Comparison of ENCODE assay signal across 1 cellular context in the genomic region with DNA sequence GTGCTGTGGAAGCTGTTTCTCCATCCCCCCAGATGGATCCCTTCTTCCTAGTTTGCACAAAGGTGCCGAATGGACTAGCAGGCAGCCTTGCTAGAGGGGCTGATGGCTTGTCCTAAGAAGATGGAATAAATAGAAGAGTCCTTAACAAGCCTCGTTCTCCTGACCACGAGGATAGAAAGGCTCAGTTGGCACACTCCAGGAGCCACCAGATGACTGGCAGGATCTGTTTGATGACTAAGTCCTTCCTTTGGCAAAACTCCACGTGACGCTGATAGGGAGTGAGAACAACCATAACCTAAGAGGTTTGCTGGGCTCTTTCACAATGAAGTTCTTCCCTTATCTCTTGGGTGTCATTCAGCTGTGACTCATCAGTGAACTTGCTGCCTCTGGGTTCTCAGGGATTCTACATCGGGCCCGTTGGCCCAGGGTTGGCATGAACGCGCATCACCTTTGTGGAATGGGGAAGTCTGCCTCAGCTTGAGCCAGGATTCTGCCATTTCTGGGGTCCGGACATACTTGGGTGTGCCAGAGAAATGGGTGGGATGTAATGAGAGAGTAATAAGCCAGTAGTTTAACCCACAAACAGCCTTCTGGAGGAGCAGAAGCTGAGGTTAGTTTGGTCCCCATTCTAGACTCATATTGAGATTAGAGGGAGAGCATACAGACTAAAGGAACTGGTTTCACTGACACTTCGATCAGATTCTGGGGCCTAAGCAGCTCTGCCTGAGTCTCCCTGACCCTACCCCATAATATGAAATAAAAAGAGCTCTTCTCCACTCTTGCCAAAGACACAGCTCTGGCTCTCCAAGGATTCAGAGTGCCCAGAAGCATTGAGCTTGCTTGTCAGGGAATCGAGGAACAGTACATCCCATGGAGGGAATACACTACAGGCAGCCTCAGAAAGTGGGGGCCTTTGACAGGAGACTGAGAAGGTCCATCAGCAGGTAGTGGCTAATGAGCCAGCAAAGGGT.
TF ChIP-seq lines count a peak whose summit lies in the region.

No MANE protein-coding gene starts in this region.

TF ChIP-seq in GM12878, 131 proteins besides CTCF, POLR2A, EP300 and RAD21 (continued from another document):
- TF ChIP-seq ZBTB40 (IDR thresholded peaks at IDR 0.05; ENCODE audit: borderline replicate concordance) (no peak), ZSCAN29 (IDR thresholded peaks at IDR 0.05) (no peak), STAT3 (IDR thresholded peaks at IDR 0.05; ENCODE audit: low read depth, low read length) (no peak), HDAC6 (IDR thresholded peaks at IDR 0.05; ENCODE audit: unreplicated experiment) (no peak), IRF4 (IDR thresholded peaks at IDR 0.05; ENCODE audit: low read depth, low read length) (no peak), ZZZ3 (IDR thresholded peaks at IDR 0.05; ENCODE audit: control insufficient read depth, insufficient read length, low read depth) (no peak), MEF2B (IDR thresholded peaks at IDR 0.05; ENCODE audit: partially characterized antibody, poor library complexity, severe bottlenecking) (no peak)
- TF ChIP-seq, protein P1, sequence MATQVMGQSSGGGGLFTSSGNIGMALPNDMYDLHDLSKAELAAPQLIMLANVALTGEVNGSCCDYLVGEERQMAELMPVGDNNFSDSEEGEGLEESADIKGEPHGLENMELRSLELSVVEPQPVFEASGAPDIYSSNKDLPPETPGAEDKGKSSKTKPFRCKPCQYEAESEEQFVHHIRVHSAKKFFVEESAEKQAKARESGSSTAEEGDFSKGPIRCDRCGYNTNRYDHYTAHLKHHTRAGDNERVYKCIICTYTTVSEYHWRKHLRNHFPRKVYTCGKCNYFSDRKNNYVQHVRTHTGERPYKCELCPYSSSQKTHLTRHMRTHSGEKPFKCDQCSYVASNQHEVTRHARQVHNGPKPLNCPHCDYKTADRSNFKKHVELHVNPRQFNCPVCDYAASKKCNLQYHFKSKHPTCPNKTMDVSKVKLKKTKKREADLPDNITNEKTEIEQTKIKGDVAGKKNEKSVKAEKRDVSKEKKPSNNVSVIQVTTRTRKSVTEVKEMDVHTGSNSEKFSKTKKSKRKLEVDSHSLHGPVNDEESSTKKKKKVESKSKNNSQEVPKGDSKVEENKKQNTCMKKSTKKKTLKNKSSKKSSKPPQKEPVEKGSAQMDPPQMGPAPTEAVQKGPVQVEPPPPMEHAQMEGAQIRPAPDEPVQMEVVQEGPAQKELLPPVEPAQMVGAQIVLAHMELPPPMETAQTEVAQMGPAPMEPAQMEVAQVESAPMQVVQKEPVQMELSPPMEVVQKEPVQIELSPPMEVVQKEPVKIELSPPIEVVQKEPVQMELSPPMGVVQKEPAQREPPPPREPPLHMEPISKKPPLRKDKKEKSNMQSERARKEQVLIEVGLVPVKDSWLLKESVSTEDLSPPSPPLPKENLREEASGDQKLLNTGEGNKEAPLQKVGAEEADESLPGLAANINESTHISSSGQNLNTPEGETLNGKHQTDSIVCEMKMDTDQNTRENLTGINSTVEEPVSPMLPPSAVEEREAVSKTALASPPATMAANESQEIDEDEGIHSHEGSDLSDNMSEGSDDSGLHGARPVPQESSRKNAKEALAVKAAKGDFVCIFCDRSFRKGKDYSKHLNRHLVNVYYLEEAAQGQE (IDR thresholded peaks at IDR 0.05; ENCODE audit: low read depth, low read length) = no peak
